ENCODE assay signal across 18 cellular contexts in the genomic region with DNA sequence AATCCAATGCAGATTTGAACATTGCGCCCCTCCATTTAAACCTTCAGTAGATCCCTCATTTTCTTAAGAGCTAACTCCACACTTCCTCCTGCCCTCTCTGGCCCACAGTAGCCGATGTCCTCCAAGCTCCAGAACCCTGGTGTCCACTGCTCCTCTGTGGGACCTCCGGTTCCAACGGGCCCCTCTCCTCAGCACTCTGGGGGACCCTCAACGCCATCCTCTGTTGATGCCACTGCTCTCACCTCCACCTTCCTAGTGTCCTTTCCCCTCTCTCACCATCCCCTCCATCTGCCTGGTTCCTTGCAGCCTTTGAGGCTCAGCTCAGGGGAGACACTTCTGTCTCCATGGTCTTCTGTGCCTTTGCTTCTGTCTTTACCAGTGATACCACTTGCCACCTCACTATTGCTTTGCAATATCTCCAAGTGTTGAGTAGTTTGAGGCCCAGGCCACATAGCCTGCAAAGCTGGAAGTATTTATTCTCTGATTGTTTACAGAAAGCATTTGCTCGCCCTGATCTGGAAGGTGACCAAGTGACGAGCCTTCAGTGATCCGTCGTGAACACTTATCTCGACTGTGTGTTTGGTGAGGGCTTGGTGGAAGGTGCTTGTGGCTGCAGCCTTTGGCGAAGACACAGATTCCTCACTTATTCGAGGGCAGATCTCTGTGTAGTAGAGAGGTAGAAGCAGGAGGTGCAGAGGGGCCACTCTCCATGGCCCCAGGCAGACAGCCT.
DNase-seq lines count a peak whose midpoint lies in the region; ATAC-seq, FAIRE-seq and TF ChIP-seq lines count a peak whose summit lies in the region.
"Had no signal": no experiment of that assay in that cellular context is flagged by ENCODE, and none has a peak within 500 bp of the region (broad histone marks: within the 10 kb centered on the region; RNA-seq: fewer than 3 reads in every experiment).

No MANE protein-coding gene starts in this region.

- peaks cover 27% of the 10 kb centered on the region for H3K4me1 ChIP-seq in Panc1 (ENCODE audit: control insufficient read depth, insufficient read depth, low read length)
- H3K4me1 ChIP-seq in kidney (ENCODE audit: control insufficient read depth in 1 of 2, insufficient read depth in 1 of 2, low read depth in 1 of 2, low read length in 2 of 2), result peaks cover 6 to 12% of the 10 kb centered on the region in 2 donors
- no peaks in the 10 kb centered on the region for H3K4me1 ChIP-seq in prostate gland (replicated peaks)
- H3K4me1 ChIP-seq in thyroid gland, result peaks cover 0 to 7% of the 10 kb centered on the region in 2 donors
- no peaks in the 10 kb centered on the region for H3K4me1 ChIP-seq in left ventricle myocardium inferior

- ATAC-seq in Panc1, result no peak

- 64% methylated on average over 12 of the region's 12 CpGs for WGBS in prostate gland
- WGBS in thyroid gland, 2 donors, result 73 to 75% methylated on average over 12 of the region's 12 CpGs

- POLR2A ChIA-PET in Panc1 (lab: Charles Lee), result no interaction called here

- TF ChIP-seq POLR2A in prostate gland (IDR thresholded peaks at IDR 0.05) (no peak), thyroid gland (IDR thresholded peaks at IDR 0.05) (no peak)

- in situ Hi-C loops in Panc1 (cut with HindIII; ENCODE audit: low pct_unique_long_range_greater_than_20kb, low sequenced_read_pairs), result no loop called here

- H3K36me3 ChIP-seq in Panc1 (ENCODE audit: control insufficient read depth, insufficient read depth, low read length), result no peaks in the 10 kb centered on the region
- no peaks in the 10 kb centered on the region for H3K36me3 ChIP-seq in kidney (ENCODE audit: control insufficient read depth in 1 of 2, insufficient read depth in 2 of 2, low read length in 2 of 2)
- no peaks in the 10 kb centered on the region for H3K36me3 ChIP-seq in prostate gland
- H3K36me3 ChIP-seq in thyroid gland, result no peaks in the 10 kb centered on the region
- H3K36me3 ChIP-seq in left ventricle myocardium inferior, result no peaks in the 10 kb centered on the region

- H3K9me3 ChIP-seq in Panc1 (ENCODE audit: control insufficient read depth, insufficient read depth, low read depth, low read length) (no peaks in the 10 kb centered on the region), kidney (ENCODE audit: control insufficient read depth in 1 of 2, low read length in 2 of 2) (peaks cover 0 to 5% of the 10 kb centered on the region in 2 donors), prostate gland (no peaks in the 10 kb centered on the region), thyroid gland (no peaks in the 10 kb centered on the region), left ventricle myocardium inferior (replicated peaks) (peaks cover 12% of the 10 kb centered on the region)

- no TSS peak for BruUV-seq in Panc1 (replicated peaks; lab: Mats Ljungman, UMichigan)

- peak; percentile 48 for DNase-seq in H4 (ENCODE audit: low spot score)
- DNase-seq in Panc1 (ENCODE audit: low read depth, low spot score), result no peak
- DNase-seq in kidney, result peak; percentile 36
- DNase-seq in prostate gland (ENCODE audit: low spot score), result peak; percentile 33
- DNase-seq in thyroid gland, result no peak
- DNase-seq in COLO668 (lab: John Stamatoyannopoulos, UW; ENCODE audit: unreplicated experiment), result no peak
- DNase-seq in left ventricle myocardium inferior, result no peak
- DNase-seq in T-helper 9 cell, result no peak
- DNase-seq: ACHN; CD4-positive, alpha-beta memory T cell; DMS79; H9; NCI-H510A treated with DMSO at 0.1 percent for 48 hours; NCI-H82; PC-9 had no signal

- H3K27me3 ChIP-seq in Panc1 (ENCODE audit: control insufficient read depth, insufficient read depth, low read length) (no peaks in the 10 kb centered on the region), prostate gland (replicated peaks; ENCODE audit: insufficient read depth) (no peaks in the 10 kb centered on the region), thyroid gland (no peaks in the 10 kb centered on the region), left ventricle myocardium inferior (ENCODE audit: low read depth) (peaks cover 33% of the 10 kb centered on the region)

- H3K4me3 ChIP-seq in Panc1 (ENCODE audit: low read depth in 2 of 2, low read length in 2 of 2) (no peak overlapping the region), kidney (ENCODE audit: low read length in 2 of 2) (no peak overlapping the region), prostate gland (no peak overlapping the region), thyroid gland (replicated peaks in 1 of 3) (no peak overlapping the region), left ventricle myocardium inferior (no peak overlapping the region)
- H3K4me3 ChIP-seq: PC-9 had no signal

- peak overlapping the region in 1 of 2 donors; percentile 5 for H3K9ac ChIP-seq in kidney (ENCODE audit: low read length in 2 of 2)

- peak overlapping the region; percentile 30 for H3K27ac ChIP-seq in Panc1 (ENCODE audit: low read length)
- H3K27ac ChIP-seq in kidney (ENCODE audit: low read depth in 2 of 2, low read length in 2 of 2), result no peak overlapping the region
- H3K27ac ChIP-seq in prostate gland, result no peak overlapping the region
- H3K27ac ChIP-seq in thyroid gland, result no peak overlapping the region
- H3K27ac ChIP-seq in left ventricle myocardium inferior (replicated peaks), result no peak overlapping the region
- H3K27ac ChIP-seq: HL-60, PC-9 had no signal

- CTCF ChIA-PET in Panc1 (lab: Charles Lee), result interaction anchor here (0.6 kb wide), 1 partner anchor 903 kb away, joined by 3 read pairs; no protein-coding TSS in a partner anchor

- FAIRE-seq in kidney (lab: Jason Lieb, UNC), result no peak
- FAIRE-seq: D721Med, HTR-8/SVneo had no signal

- TF ChIP-seq CTCF in Panc1 (IDR thresholded peaks at IDR 0.05) (no peak), kidney (IDR thresholded peaks at IDR 0.05; ENCODE audit: borderline replicate concordance, extremely low read depth, insufficient read depth) (no peak), prostate gland (IDR thresholded peaks at IDR 0.05) (no peak), thyroid gland (IDR thresholded peaks at IDR 0.05) (no peak), left ventricle myocardium inferior (IDR thresholded peaks at IDR 0.05; ENCODE audit: borderline replicate concordance) (no peak)

- intact Hi-C loops in Panc1 (cut with micrococcal nuclease; ENCODE audit: unreplicated experiment) (no loop called here), kidney (cut with DNase I) (no loop called here), prostate gland (cut with DNase I) (no loop called here), thyroid gland (cut with DNase I) (no loop called here), left ventricle myocardium inferior (cut with micrococcal nuclease) (no loop called here)

Comparison
In these comparisons a context has a peak if more than half of its experiments do, and no peak if none do; other contexts are left out.
1. DNase-seq: peak in H4 (single experiment), kidney (single experiment) and prostate gland (single experiment); none in Panc1 (single experiment), thyroid gland (0 of 2), COLO668 (single experiment), left ventricle myocardium inferior (single experiment) and T-helper 9 cell (single experiment).